ENCODE assay signal across 9 cellular contexts in the genomic region with DNA sequence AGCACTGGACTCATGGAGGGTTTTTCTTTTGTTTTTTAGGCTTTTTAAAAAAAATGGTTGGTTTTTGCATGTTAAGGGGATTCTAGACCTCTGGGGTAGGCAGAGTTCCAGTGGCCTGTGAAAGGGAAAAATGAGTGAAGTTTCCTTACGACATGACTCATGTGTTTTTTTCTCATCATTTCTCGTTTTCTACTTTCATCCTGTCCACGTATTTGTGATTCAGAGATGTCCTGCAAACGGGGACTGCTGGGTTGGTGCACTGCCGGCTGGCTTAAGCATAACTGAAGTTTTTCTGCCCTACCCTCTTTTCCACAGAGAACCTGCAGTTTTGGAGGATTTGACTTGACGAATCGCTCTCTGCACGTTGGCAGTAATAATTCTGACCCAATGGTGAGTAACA.
DNase-seq lines count a peak whose midpoint lies in the region; ATAC-seq and TF ChIP-seq lines count a peak whose summit lies in the region.
"Had no signal": no experiment of that assay in that cellular context is flagged by ENCODE, and none has a peak within 500 bp of the region (broad histone marks: within the 10 kb centered on the region; RNA-seq: fewer than 3 reads in every experiment).

No MANE protein-coding gene starts in this region.

- peak overlapping the region in 1 of 2 donors; percentile 5 for H3K4me3 ChIP-seq in right atrium auricular region
- H3K4me3 ChIP-seq in thyroid gland (replicated peaks in 1 of 3) = no peak overlapping the region

- no peaks in the 10 kb centered on the region for H3K9me3 ChIP-seq in right atrium auricular region
- H3K9me3 ChIP-seq in thyroid gland = no peaks in the 10 kb centered on the region

- H3K9me3 Mint-ChIP-seq in activated naive CD4-positive, alpha-beta T cell treated with anti-CD3 and anti-CD28 coated beads, Interleukin-2, amount 50 U/mL, for 72 hours = no peaks in the 10 kb centered on the region
- H3K9me3 Mint-ChIP-seq in activated T-helper 17 cell treated with anti-CD3 and anti-CD28 coated beads, Interleukin-2, amount 50 U/mL, for 72 hours = no peaks in the 10 kb centered on the region

- H3K27me3 Mint-ChIP-seq in activated T-helper 17 cell treated with anti-CD3 and anti-CD28 coated beads, Interleukin-2, amount 50 U/mL, for 72 hours = no peaks in the 10 kb centered on the region

- H3K4me1 ChIP-seq in right atrium auricular region = peaks cover 0 to 53% of the 10 kb centered on the region in 2 donors
- H3K4me1 ChIP-seq in thyroid gland = peaks cover 11 to 16% of the 10 kb centered on the region in 2 donors

- intact Hi-C loops in thyroid gland (cut with DNase I) = no loop called here

- no peak for DNase-seq in activated naive CD4-positive, alpha-beta T cell treated with anti-CD3 and anti-CD28 coated beads, Interleukin-2, amount 50 U/mL, for 72 hours (ENCODE audit: low spot score in 2 of 2)
- no peak for DNase-seq in activated naive CD4-positive, alpha-beta T cell (lab: John Stamatoyannopoulos, UW)
- DNase-seq in right atrium auricular region (ENCODE audit: low spot score) (no peak), thyroid gland (no peak), NOMO-1 treated with dmso at 0.1 percent for 144 hours (lab: John Stamatoyannopoulos, UW; ENCODE audit: unreplicated experiment) (no peak), mesenteric fat pad (ENCODE audit: low spot score) (no peak)
- DNase-seq: NCI-H1092 had no signal

- 77 to 89% methylated on average over 8 of the region's 8 CpGs for WGBS in thyroid gland, 2 donors

- peak overlapping the region; percentile 69 for H3K4me3 Mint-ChIP-seq in activated T-helper 17 cell treated with anti-CD3 and anti-CD28 coated beads, Interleukin-2, amount 50 U/mL, for 72 hours

- H3K4me1 Mint-ChIP-seq in activated T-helper 17 cell treated with anti-CD3 and anti-CD28 coated beads, Interleukin-2, amount 50 U/mL, for 72 hours = peaks cover 17% of the 10 kb centered on the region

- ATAC-seq in activated naive CD4-positive, alpha-beta T cell treated with anti-CD3 and anti-CD28 coated beads, Interleukin-2, amount 50 U/mL, for 72 hours = peak; percentile 57 to 58
- peak; percentile 77 for ATAC-seq in activated T-helper 17 cell treated with anti-CD3 and anti-CD28 coated beads, Interleukin-2, amount 50 U/mL, for 72 hours (replicated peaks)
- ATAC-seq in HG02642 (IDR thresholded peaks at IDR 0.05; ENCODE audit: poor library complexity, unreplicated experiment) = no peak

- H3K27me3 ChIP-seq in right atrium auricular region (no peaks in the 10 kb centered on the region), thyroid gland (no peaks in the 10 kb centered on the region)

- H3K27ac Mint-ChIP-seq in activated naive CD4-positive, alpha-beta T cell treated with anti-CD3 and anti-CD28 coated beads, Interleukin-2, amount 50 U/mL, for 72 hours = no peak overlapping the region
- H3K27ac Mint-ChIP-seq in activated T-helper 17 cell treated with anti-CD3 and anti-CD28 coated beads, Interleukin-2, amount 50 U/mL, for 72 hours = peak overlapping the region; percentile 96

- no peak for TF ChIP-seq POLR2A in thyroid gland (IDR thresholded peaks at IDR 0.05)

- H3K27ac ChIP-seq in right atrium auricular region (peak overlapping the region; percentile 74), thyroid gland (peak overlapping the region in 2 of 3 donors; percentile 39 to 43)

- no peaks in the 10 kb centered on the region for H3K36me3 Mint-ChIP-seq in activated naive CD4-positive, alpha-beta T cell treated with anti-CD3 and anti-CD28 coated beads, Interleukin-2, amount 50 U/mL, for 72 hours
- no peaks in the 10 kb centered on the region for H3K36me3 Mint-ChIP-seq in activated T-helper 17 cell treated with anti-CD3 and anti-CD28 coated beads, Interleukin-2, amount 50 U/mL, for 72 hours (ENCODE audit: low read depth)

- H3K36me3 ChIP-seq in right atrium auricular region = peaks cover 30% of the 10 kb centered on the region
- H3K36me3 ChIP-seq in thyroid gland = peaks cover 44 to 52% of the 10 kb centered on the region in 2 donors

- TF ChIP-seq CTCF in right atrium auricular region (IDR thresholded peaks at IDR 0.05) (no peak), thyroid gland (IDR thresholded peaks at IDR 0.05) (no peak)
